ENCODE assay signal across 8 cellular contexts in the genomic region with DNA sequence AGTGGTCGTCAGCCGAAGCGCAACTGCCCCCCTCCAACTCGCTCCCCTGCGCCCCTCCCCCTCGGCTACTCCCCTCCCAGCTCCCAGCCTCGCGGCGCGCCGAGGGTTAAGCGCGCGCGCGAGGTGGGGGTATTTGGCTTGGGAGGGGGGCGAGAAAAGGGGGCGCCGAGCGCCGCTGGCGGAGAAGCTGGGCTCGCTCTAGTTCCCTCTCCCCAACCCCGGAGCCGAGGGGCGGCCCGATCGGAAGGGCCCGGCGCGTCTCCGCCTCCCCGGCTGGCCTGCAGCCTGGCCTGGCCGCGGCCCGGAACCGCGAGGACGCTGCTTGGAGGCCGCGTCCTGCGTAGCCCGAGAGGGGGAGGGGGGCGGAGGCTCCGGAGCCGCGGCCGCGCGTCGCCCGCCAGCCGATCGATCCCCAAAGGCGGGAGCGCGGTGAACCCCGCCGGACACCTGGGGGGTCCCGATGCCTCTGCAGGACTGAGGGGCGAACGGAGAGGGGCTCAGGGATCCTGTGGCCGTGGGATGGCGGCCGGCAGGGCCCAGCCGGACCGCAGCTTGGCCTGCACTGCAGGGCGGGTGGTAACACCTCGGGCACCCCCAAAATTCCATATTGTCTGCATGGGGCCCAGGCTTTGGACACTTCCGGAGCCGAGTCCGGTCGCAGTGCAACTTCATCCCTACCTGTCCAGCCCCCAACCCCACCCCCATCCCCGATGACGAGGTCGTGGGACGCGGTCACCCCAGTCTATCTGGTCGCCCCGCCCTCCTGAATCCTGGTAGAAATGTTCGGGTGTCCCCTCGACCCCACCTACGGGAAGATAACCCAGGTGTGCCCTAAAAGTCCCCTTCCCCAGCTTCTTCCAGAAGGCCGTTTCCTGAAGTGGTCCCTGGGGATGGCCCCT. TPM values are rescaled to one million over a fixed set of nuclear protein-coding genes. Genes with fewer than 3 reads are reported as not detected.
DNase-seq lines count a peak whose midpoint lies in the region; ATAC-seq and TF ChIP-seq lines count a peak whose summit lies in the region.

No MANE protein-coding gene starts in this region.

- no TSS peak for BruUV-seq in OCI-LY7 (replicated peaks; lab: Mats Ljungman, UMichigan)

- H3K4me2 ChIP-seq in OCI-LY7 (ENCODE audit: low read length), result peak overlapping the region; percentile 37

- no peaks in the 10 kb centered on the region for H3K36me3 ChIP-seq in OCI-LY7 (ENCODE audit: insufficient read depth, low read length)
- H3K36me3 ChIP-seq in ectodermal cell (ENCODE audit: control insufficient read depth, insufficient read depth, low read length), result no peaks in the 10 kb centered on the region
- no peaks in the 10 kb centered on the region for H3K36me3 ChIP-seq in transverse colon

- POLR2A ChIA-PET in OCI-LY7 (lab: Charles Lee), result interaction anchor here (0.6 kb wide), 2 partner anchors 115 to 1752 kb away, joined by 4 read pairs; no protein-coding TSS in a partner anchor

- H3K9me3 ChIP-seq in OCI-LY7 (ENCODE audit: low read length) (no peaks in the 10 kb centered on the region), ectodermal cell (ENCODE audit: control insufficient read depth, low read length) (no peaks in the 10 kb centered on the region), transverse colon (no peaks in the 10 kb centered on the region)

- no peak overlapping the region for H2AFZ ChIP-seq in OCI-LY7 (ENCODE audit: low read length)

- intact Hi-C loops in OCI-LY7 (cut with micrococcal nuclease; ENCODE audit: unreplicated experiment) (no loop called here), transverse colon (cut with DNase I; ENCODE audit: low total_unique reads) (loop anchor here (5.0 kb wide), 1 partner anchor 47 kb away; the partner anchor contains the start of gene CBX8)

- no peak for TF ChIP-seq EP300 in transverse colon (IDR thresholded peaks at IDR 0.05; ENCODE audit: low read depth)

- ATAC-seq in HG03354 (IDR thresholded peaks at IDR 0.05; ENCODE audit: poor library complexity, severe bottlenecking, unreplicated experiment), result no peak

- H3K79me2 ChIP-seq in OCI-LY7 (ENCODE audit: insufficient read depth, low read depth, low read length), result no peaks in the 10 kb centered on the region

- DNase-seq in NCI-H748 (lab: John Stamatoyannopoulos, UW; ENCODE audit: unreplicated experiment) (peak; percentile 60), NCI-H748 treated with DMSO at 0.1 percent for 48 hours (lab: John Stamatoyannopoulos, UW) (no peak), OCI-LY7 (ENCODE audit: low spot score) (no peak), medulla oblongata (ENCODE audit: extremely low spot score) (peak; percentile 67), transverse colon (peak; percentile 69)
- DNase-seq in stimulated activated CD4-positive, alpha-beta T cell treated with anti-CD3 and anti-CD28 coated beads, Interleukin-4, amount 100 ng/mL, for 4 hours, result no peak

- no peak for TF ChIP-seq CTCF in OCI-LY7 (conservative IDR thresholded peaks at IDR 0.05; ENCODE audit: low read length)
- TF ChIP-seq CTCF in transverse colon (IDR thresholded peaks at IDR 0.05), result no peak

- H3K27me3 ChIP-seq in ectodermal cell (ENCODE audit: control insufficient read depth, insufficient read depth, low read length, poor library complexity, severe bottlenecking) (peaks cover 79% of the 10 kb centered on the region), transverse colon (peaks cover 43% of the 10 kb centered on the region)

- TF ChIP-seq POLR2A in transverse colon (IDR thresholded peaks at IDR 0.05), result peak; percentile 41

- H3K27ac ChIP-seq in OCI-LY7 (ENCODE audit: low read depth, low read length, poor library complexity, severe bottlenecking) (no peak overlapping the region), ectodermal cell (ENCODE audit: insufficient read depth, low read depth, low read length, poor library complexity, severe bottlenecking) (no peak overlapping the region), transverse colon (peak overlapping the region; percentile 33 to 74 (median 68))

- H3K4me1 ChIP-seq in OCI-LY7 (ENCODE audit: insufficient read depth, low read length, poor library complexity, severe bottlenecking) (no peaks in the 10 kb centered on the region), ectodermal cell (ENCODE audit: control insufficient read depth, insufficient read depth, low read length) (peaks cover 12% of the 10 kb centered on the region), transverse colon (peaks cover 34 to 65% (median 59%) of the 10 kb centered on the region in 4 donors)

- no peaks in the 10 kb centered on the region for H3K9me2 ChIP-seq in OCI-LY7 (ENCODE audit: insufficient read depth, low read length)

- no peaks in the 10 kb centered on the region; the same call in 1 of the 2 replicates for H4K20me1 ChIP-seq in OCI-LY7 (ENCODE audit: insufficient read depth, low read length)

- CTCF ChIA-PET in OCI-LY7 (lab: Charles Lee; ENCODE audit: unreplicated experiment), result interaction anchor here (0.7 kb wide), 1 partner anchor 139 kb away, joined by 5 read pairs; no protein-coding TSS in a partner anchor

- in situ Hi-C loops in transverse colon (cut with MboI; ENCODE audit: low pct_ligation_motif_present in 1 of 4, low pct_unique_long_range_greater_than_20kb in 1 of 4, low sequenced_read_pairs in 3 of 4), result no loop called here

- H3K4me3 ChIP-seq in OCI-LY7 (ENCODE audit: low read depth, low read length, poor library complexity, severe bottlenecking) (peak overlapping the region; percentile 27), ectodermal cell (ENCODE audit: insufficient read depth, low read depth, low read length) (peak overlapping the region; percentile 44), transverse colon (peak overlapping the region; percentile 3 to 70 (median 42))

- WGBS in ectodermal cell, 2 experiments, result 1% methylated on average over 79 to 84 of the region's 84 CpGs
- 2% methylated on average over 25 of the region's 84 CpGs; no CpG with 5 or more reads in 1 of the 2 donors for WGBS in transverse colon (ENCODE audit: low coverage in 1 of 2), 2 donors

RNA-seq across cellular contexts. Expression of gene CBX4, which starts 4.9 kb away (rescaled TPM):
- total RNA-seq in OCI-LY7 (2014; rRNA removed; shearing (Covaris generic)), result 98.9 and 109 TPM in 2 replicates
- total RNA-seq in OCI-LY7 (2022) (110 and 121 TPM in 2 replicates), transverse colon (10 to 100 TPM in 1 of 4 donors, 1 to 10 TPM in 3; 6.6 to 25.1 (median 8.3) TPM)
- 9.8 TPM for polyA plus RNA-seq in ectodermal cell (2013, experiment 1 of 4)
- polyA plus RNA-seq in ectodermal cell (2013, experiment 2 of 4), result 10.1 TPM
- polyA plus RNA-seq in ectodermal cell (2013, experiment 3 of 4), result 8.3 TPM
- 6.7 TPM for polyA plus RNA-seq in ectodermal cell (2013, experiment 4 of 4)

RNA-seq across cellular contexts. Expression of gene CBX8, which starts 47.3 kb away (rescaled TPM):
- total RNA-seq in OCI-LY7 (2014; rRNA removed; shearing (Covaris generic)), result 7.5 and 11.7 TPM in 2 replicates
- total RNA-seq in OCI-LY7 (2022), result 13.9 and 16.3 TPM in 2 replicates
- polyA plus RNA-seq in ectodermal cell (2013, experiment 1 of 4), result 10.4 TPM
- polyA plus RNA-seq in ectodermal cell (2013, experiment 2 of 4), result 8.2 TPM
- 6.6 TPM for polyA plus RNA-seq in ectodermal cell (2013, experiment 3 of 4)
- 7.7 TPM for polyA plus RNA-seq in ectodermal cell (2013, experiment 4 of 4)
- 1 to 10 TPM; 1.5 to 4.4 (median 3.1) TPM for total RNA-seq in transverse colon

Comparison
In these comparisons a context has a peak if more than half of its experiments do, and no peak if none do; other contexts are left out.
1. DNase-seq: peak in NCI-H748 (single experiment), medulla oblongata (single experiment) and transverse colon (single experiment); none in NCI-H748 treated with DMSO at 0.1 percent for 48 hours (single experiment), OCI-LY7 (single experiment) and stimulated activated CD4-positive, alpha-beta T cell treated with anti-CD3 and anti-CD28 coated beads, Interleukin-4, amount 100 ng/mL, for 4 hours (0 of 2).
2. H3K27ac ChIP-seq: peak in transverse colon (4 of 4); none in OCI-LY7 (single experiment) and ectodermal cell (single experiment).
3. Peak in every context shown above with its lines, with median percentiles within 50 percentile points of each other: H3K4me3 ChIP-seq.